ENCODE assay signal across 22 cellular contexts in genomic region chr6:154236646-154237236, GRCh38.
DNase-seq lines count a peak whose midpoint lies in the region; ATAC-seq, FAIRE-seq and TF ChIP-seq lines count a peak whose summit lies in the region.
"Had no signal": no experiment of that assay in that cellular context is flagged by ENCODE, and none has a peak within 500 bp of the region (broad histone marks: within the 10 kb centered on the region; RNA-seq: fewer than 3 reads in every experiment).

No MANE protein-coding gene starts in this region.

- H3K9me3 Mint-ChIP-seq in activated CD8-positive, alpha-beta T cell treated with anti-CD3 and anti-CD28 coated beads for 36 hours: no peaks in the 10 kb centered on the region
- no peaks in the 10 kb centered on the region for H3K9me3 Mint-ChIP-seq in activated CD8-positive, alpha-beta T cell treated with anti-CD3 and anti-CD28 coated beads, Interleukin-2, amount 10 ng/mL, durations not matched to agents 7 days and 5 days (ENCODE audit: insufficient read depth)
- H3K9me3 Mint-ChIP-seq in GM23338 (no peaks in the 10 kb centered on the region), astrocyte (ENCODE audit: unreplicated experiment) (no peaks in the 10 kb centered on the region), nephron progenitor cell (no peaks in the 10 kb centered on the region)
- H3K9me3 Mint-ChIP-seq: H9, HFFc6, IgD-negative memory B cell had no signal

- POLR2A ChIA-PET in activated CD8-positive, alpha-beta T cell treated with anti-CD3 and anti-CD28 coated beads for 36 hours (lab: Charles Lee): interaction anchor here (1.0 to 1.4 kb wide), 2 partner anchors 11 to 13 kb away, joined by 3 read pairs; no protein-coding TSS in a partner anchor
- POLR2A ChIA-PET in activated CD8-positive, alpha-beta T cell treated with anti-CD3 and anti-CD28 coated beads, Interleukin-2, amount 10 ng/mL, durations not matched to agents 7 days and 5 days (lab: Charles Lee): no interaction called here

- CTCF ChIA-PET in activated CD8-positive, alpha-beta T cell treated with anti-CD3 and anti-CD28 coated beads for 36 hours (lab: Charles Lee): interaction anchor here (1.2 to 1.7 kb wide), 4 partner anchors 9 to 82 kb away, joined by 4 to 9 read pairs (median 5); no protein-coding TSS in a partner anchor
- CTCF ChIA-PET in activated CD8-positive, alpha-beta T cell treated with anti-CD3 and anti-CD28 coated beads, Interleukin-2, amount 10 ng/mL, durations not matched to agents 7 days and 5 days (lab: Charles Lee): interaction anchor here (0.5 to 8.5 kb wide), 4 partner anchors 8 to 84 kb away, joined by 3 to 72 read pairs (median 4); no protein-coding TSS in a partner anchor

- H3F3A ChIP-seq in GM23338 (replicated peaks; ENCODE audit: low read depth): no peaks in the 10 kb centered on the region

- TF ChIP-seq EP300 in upper lobe of left lung (IDR thresholded peaks at IDR 0.05): no peak

- no peaks in the 10 kb centered on the region for H3K79me2 ChIP-seq in GM23338 (replicated peaks; ENCODE audit: insufficient read depth)
- no peaks in the 10 kb centered on the region for H3K79me2 ChIP-seq in astrocyte (ENCODE audit: insufficient read depth, low read length)

- intact Hi-C loops in activated CD8-positive, alpha-beta T cell treated with anti-CD3 and anti-CD28 coated beads for 36 hours (cut with micrococcal nuclease): no loop called here

- peak overlapping the region; percentile 30 for H3K27ac Mint-ChIP-seq in activated CD8-positive, alpha-beta T cell treated with anti-CD3 and anti-CD28 coated beads for 36 hours
- no peak overlapping the region for H3K27ac Mint-ChIP-seq in activated CD8-positive, alpha-beta T cell treated with anti-CD3 and anti-CD28 coated beads, Interleukin-2, amount 10 ng/mL, durations not matched to agents 7 days and 5 days
- H3K27ac Mint-ChIP-seq in GM23338 (no peak overlapping the region), astrocyte (ENCODE audit: unreplicated experiment) (no peak overlapping the region), nephron progenitor cell (peak overlapping the region; percentile 30)
- H3K27ac Mint-ChIP-seq: H9, HFFc6, IgD-negative memory B cell had no signal

- H3K27ac ChIP-seq in GM23338 (ENCODE audit: low read depth) (no peak overlapping the region), astrocyte (ENCODE audit: low read depth, low read length) (no peak overlapping the region), upper lobe of left lung (no peak overlapping the region)
- H3K27ac ChIP-seq: 22Rv1; BLaER1 treated with 17β-estradiol and CSF1 and Interleukin-3, amounts not matched to agents 10 nM and 100 nM had no signal

- no peaks in the 10 kb centered on the region for H3K9me3 ChIP-seq in astrocyte (ENCODE audit: insufficient read depth, low read depth, low read length)
- H3K9me3 ChIP-seq in upper lobe of left lung: no peaks in the 10 kb centered on the region

- H3K36me3 ChIP-seq in GM23338 (ENCODE audit: insufficient read depth): no peaks in the 10 kb centered on the region
- no peaks in the 10 kb centered on the region for H3K36me3 ChIP-seq in astrocyte (ENCODE audit: insufficient read depth, low read length)
- no peaks in the 10 kb centered on the region for H3K36me3 ChIP-seq in upper lobe of left lung

- no peaks in the 10 kb centered on the region for H3K9me2 ChIP-seq in GM23338 (ENCODE audit: insufficient read depth)

- H3K27me3 ChIP-seq in GM23338 (ENCODE audit: insufficient read depth): no peaks in the 10 kb centered on the region
- H3K27me3 ChIP-seq in astrocyte (ENCODE audit: insufficient read depth, low read length): no peaks in the 10 kb centered on the region
- H3K27me3 ChIP-seq in upper lobe of left lung: no peaks in the 10 kb centered on the region
- H3K27me3 ChIP-seq: BLaER1 treated with 17β-estradiol and CSF1 and Interleukin-3, amounts not matched to agents 10 nM and 100 nM had no signal

- peaks cover 74% of the 10 kb centered on the region for H3K4me1 Mint-ChIP-seq in activated CD8-positive, alpha-beta T cell treated with anti-CD3 and anti-CD28 coated beads for 36 hours (ENCODE audit: low read depth)
- peaks cover 51% of the 10 kb centered on the region for H3K4me1 Mint-ChIP-seq in activated CD8-positive, alpha-beta T cell treated with anti-CD3 and anti-CD28 coated beads, Interleukin-2, amount 10 ng/mL, durations not matched to agents 7 days and 5 days (ENCODE audit: low read depth)
- H3K4me1 Mint-ChIP-seq in GM23338: no peaks in the 10 kb centered on the region
- peaks cover 13% of the 10 kb centered on the region for H3K4me1 Mint-ChIP-seq in astrocyte (ENCODE audit: low read depth, unreplicated experiment)
- peaks cover 41% of the 10 kb centered on the region for H3K4me1 Mint-ChIP-seq in nephron progenitor cell

- H3K4me1 ChIP-seq in GM23338 (ENCODE audit: insufficient read depth) (no peaks in the 10 kb centered on the region), astrocyte (ENCODE audit: insufficient read depth, low read length) (no peaks in the 10 kb centered on the region), upper lobe of left lung (no peaks in the 10 kb centered on the region)

- WGBS in upper lobe of left lung, 2 donors: 81 to 86% methylated on average over 4 of the region's 4 CpGs

- H3K9ac ChIP-seq in astrocyte (ENCODE audit: low read length): no peak overlapping the region
- H3K9ac ChIP-seq: BLaER1 treated with 17β-estradiol and CSF1 and Interleukin-3, amounts not matched to agents 10 nM and 100 nM had no signal

- TF ChIP-seq POLR2A in upper lobe of left lung (IDR thresholded peaks at IDR 0.05): no peak

- H4K20me1 ChIP-seq in GM23338 (replicated peaks; ENCODE audit: insufficient read depth) (no peaks in the 10 kb centered on the region), astrocyte (ENCODE audit: insufficient read depth, low read length) (no peaks in the 10 kb centered on the region)

- H3K27me3 Mint-ChIP-seq in activated CD8-positive, alpha-beta T cell treated with anti-CD3 and anti-CD28 coated beads for 36 hours: no peaks in the 10 kb centered on the region
- H3K27me3 Mint-ChIP-seq in activated CD8-positive, alpha-beta T cell treated with anti-CD3 and anti-CD28 coated beads, Interleukin-2, amount 10 ng/mL, durations not matched to agents 7 days and 5 days (ENCODE audit: low read depth): no peaks in the 10 kb centered on the region
- H3K27me3 Mint-ChIP-seq in GM23338 (ENCODE audit: insufficient read depth, low read depth, poor library complexity) (no peaks in the 10 kb centered on the region), astrocyte (ENCODE audit: low read depth, unreplicated experiment) (no peaks in the 10 kb centered on the region), nephron progenitor cell (ENCODE audit: low read depth, poor library complexity) (peaks cover 2% of the 10 kb centered on the region)
- H3K27me3 Mint-ChIP-seq: IgD-negative memory B cell had no signal

- no peak overlapping the region for H3K4me3 ChIP-seq in GM23338
- H3K4me3 ChIP-seq in astrocyte (ENCODE audit: insufficient read depth, low read depth, low read length): no peak overlapping the region
- no peak overlapping the region for H3K4me3 ChIP-seq in upper lobe of left lung
- H3K4me3 ChIP-seq: BLaER1 treated with 17β-estradiol and CSF1 and Interleukin-3, amounts not matched to agents 10 nM and 100 nM had no signal

- no peak overlapping the region for H3K4me2 ChIP-seq in GM23338
- no peak overlapping the region for H3K4me2 ChIP-seq in astrocyte (ENCODE audit: low read length)

- no peak overlapping the region for H3K4me3 Mint-ChIP-seq in activated CD8-positive, alpha-beta T cell treated with anti-CD3 and anti-CD28 coated beads for 36 hours
- H3K4me3 Mint-ChIP-seq in activated CD8-positive, alpha-beta T cell treated with anti-CD3 and anti-CD28 coated beads, Interleukin-2, amount 10 ng/mL, durations not matched to agents 7 days and 5 days: no peak overlapping the region
- no peak overlapping the region for H3K4me3 Mint-ChIP-seq in GM23338
- H3K4me3 Mint-ChIP-seq in astrocyte (ENCODE audit: unreplicated experiment): no peak overlapping the region
- no peak overlapping the region for H3K4me3 Mint-ChIP-seq in nephron progenitor cell
- H3K4me3 Mint-ChIP-seq: H9, HFFc6, IgD-negative memory B cell had no signal

- FAIRE-seq in astrocyte (lab: Jason Lieb, UNC): no peak
- FAIRE-seq: HTR-8/SVneo had no signal

- H3K36me3 Mint-ChIP-seq in activated CD8-positive, alpha-beta T cell treated with anti-CD3 and anti-CD28 coated beads for 36 hours (ENCODE audit: low read depth): peaks cover 14% of the 10 kb centered on the region
- peaks cover 22% of the 10 kb centered on the region for H3K36me3 Mint-ChIP-seq in activated CD8-positive, alpha-beta T cell treated with anti-CD3 and anti-CD28 coated beads, Interleukin-2, amount 10 ng/mL, durations not matched to agents 7 days and 5 days (ENCODE audit: low read depth)
- no peaks in the 10 kb centered on the region for H3K36me3 Mint-ChIP-seq in GM23338 (ENCODE audit: low read depth)
- no peaks in the 10 kb centered on the region for H3K36me3 Mint-ChIP-seq in astrocyte (ENCODE audit: low read depth, unreplicated experiment)
- H3K36me3 Mint-ChIP-seq in nephron progenitor cell (ENCODE audit: low read depth): no peaks in the 10 kb centered on the region
- H3K36me3 Mint-ChIP-seq: IgD-negative memory B cell had no signal

- no peak for ATAC-seq in activated CD8-positive, alpha-beta T cell treated with anti-CD3 and anti-CD28 coated beads for 36 hours
- no peak for ATAC-seq in activated CD8-positive, alpha-beta T cell treated with anti-CD3 and anti-CD28 coated beads, Interleukin-2, amount 10 ng/mL, durations not matched to agents 7 days and 5 days
- ATAC-seq in GM23338 (no peak), upper lobe of left lung (ENCODE audit: low FRiP score in 2 of 2) (no peak), HG03457 (IDR thresholded peaks at IDR 0.05; ENCODE audit: unreplicated experiment) (no peak)
- ATAC-seq: Panc1 had no signal

- DNase-seq in activated CD8-positive, alpha-beta T cell treated with anti-CD3 and anti-CD28 coated beads for 36 hours: no peak
- DNase-seq in activated CD8-positive, alpha-beta T cell treated with anti-CD3 and anti-CD28 coated beads, Interleukin-2, amount 10 ng/mL, durations not matched to agents 7 days and 5 days: no peak
- DNase-seq in GM23338 (ENCODE audit: low spot score) (no peak), astrocyte (ENCODE audit: low read depth) (peak; percentile 9), nephron progenitor cell (no peak), upper lobe of left lung (no peak), SIG-M5 (lab: John Stamatoyannopoulos, UW) (no peak)
- DNase-seq: ACHN, DMS79, H9, HFFc6, NCI-H1105 treated with DMSO at 0.1 percent for 48 hours, NCI-H2029 treated with DMSO at 0.1 percent for 48 hours, NCI-H2171, NCI-H345, NCI-H774 had no signal

- no peak for TF ChIP-seq CTCF in activated CD8-positive, alpha-beta T cell treated with anti-CD3 and anti-CD28 coated beads for 36 hours (IDR thresholded peaks at IDR 0.05)
- TF ChIP-seq CTCF in GM23338 (conservative IDR thresholded peaks at IDR 0.05; ENCODE audit: low read depth in 2 of 2) (no peak), astrocyte (IDR thresholded peaks at IDR 0.05; ENCODE audit: insufficient read depth, low read depth, low read length) (no peak), nephron progenitor cell (IDR thresholded peaks at IDR 0.05) (no peak), upper lobe of left lung (IDR thresholded peaks at IDR 0.05) (no peak)

- H2AFZ ChIP-seq in GM23338 (peak overlapping the region; percentile 18; the same call in 1 of the 2 replicates), astrocyte (ENCODE audit: low read depth, low read length) (no peak overlapping the region)

TF ChIP-seq in GM23338, 12 proteins besides CTCF, POLR2A, EP300 and RAD21 (continues in another document):
- TF ChIP-seq STAT1 (IDR thresholded peaks at IDR 0.05; ENCODE audit: unreplicated experiment): no peak

Comparison
In these comparisons a context has a peak if more than half of its experiments do, and no peak if none do; other contexts are left out.
1. H3K27ac Mint-ChIP-seq: peak in activated CD8-positive, alpha-beta T cell treated with anti-CD3 and anti-CD28 coated beads for 36 hours (single experiment) and nephron progenitor cell (single experiment); none in activated CD8-positive, alpha-beta T cell treated with anti-CD3 and anti-CD28 coated beads, Interleukin-2, amount 10 ng/mL, durations not matched to agents 7 days and 5 days (single experiment), GM23338 (single experiment) and astrocyte (single experiment).